Comparison of ENCODE assay signal across 1 cellular context in genomic region chr3:150763841-150764483, GRCh38.
TF ChIP-seq lines count a peak whose summit lies in the region.

No MANE protein-coding gene starts in this region.

TF ChIP-seq in HepG2, 621 proteins besides CTCF, POLR2A, EP300 and RAD21 (continued from another document and continues in another):
- TF ChIP-seq ZNF609 (CRISPR knock-in tag; IDR thresholded peaks at IDR 0.05; ENCODE audit: borderline replicate concordance) (no peak), HIC2 (CRISPR knock-in tag; IDR thresholded peaks at IDR 0.05; ENCODE audit: low read depth) (peak; percentile 56; the same call in 1 of the 2 replicates), ETS1 (CRISPR knock-in tag; IDR thresholded peaks at IDR 0.05) (no peak), NPAS2 (CRISPR knock-in tag; IDR thresholded peaks at IDR 0.05; ENCODE audit: borderline replicate concordance) (no peak), ZNF576 (CRISPR knock-in tag; IDR thresholded peaks at IDR 0.05) (0 out of 2 replicates have a peak, but pooled peaks have one; percentile 42), ZNF605 (CRISPR knock-in tag; IDR thresholded peaks at IDR 0.05) (peak; percentile 2; the same call in 1 of the 2 replicates), HOXA5 (CRISPR knock-in tag; IDR thresholded peaks at IDR 0.05) (no peak), CSRNP2 (CRISPR knock-in tag; conservative IDR thresholded peaks at IDR 0.05; ENCODE audit: low read depth) (no peak), REPIN1 (CRISPR knock-in tag; IDR thresholded peaks at IDR 0.05; ENCODE audit: borderline replicate concordance, low read depth) (0 out of 2 replicates have a peak, but pooled peaks have one; percentile 35), HOXA3 (CRISPR knock-in tag; IDR thresholded peaks at IDR 0.05) (no peak), ATF2 (CRISPR knock-in tag; IDR thresholded peaks at IDR 0.05) (no peak), NFIC (IDR thresholded peaks at IDR 0.05; ENCODE audit: low read length) (no peak), ZNF263 (CRISPR knock-in tag; IDR thresholded peaks at IDR 0.05) (no peak), ZFP90 (CRISPR knock-in tag; IDR thresholded peaks at IDR 0.05; ENCODE audit: borderline replicate concordance) (no peak), NR1H2 (CRISPR knock-in tag; IDR thresholded peaks at IDR 0.05; ENCODE audit: borderline replicate concordance, low read depth) (no peak), POLR2AphosphoS2 (IDR thresholded peaks at IDR 0.05; ENCODE audit: low read depth, low read length) (no peak), MYNN (CRISPR knock-in tag; IDR thresholded peaks at IDR 0.05; ENCODE audit: low read depth) (no peak), KAT7 (CRISPR knock-in tag; IDR thresholded peaks at IDR 0.05; ENCODE audit: borderline replicate concordance) (peak; percentile 64; the same call in 1 of the 2 replicates), ATF6 (CRISPR knock-in tag; conservative IDR thresholded peaks at IDR 0.05) (no peak), ZNF883 (CRISPR knock-in tag; IDR thresholded peaks at IDR 0.05; ENCODE audit: not compliant biosample characterization) (no peak), ZNF343 (CRISPR knock-in tag; IDR thresholded peaks at IDR 0.05) (no peak), ISX (CRISPR knock-in tag; conservative IDR thresholded peaks at IDR 0.05) (no peak), ZNF280B (CRISPR knock-in tag; IDR thresholded peaks at IDR 0.05; ENCODE audit: borderline replicate concordance) (no peak), ZSCAN31 (CRISPR knock-in tag; IDR thresholded peaks at IDR 0.05; ENCODE audit: low read depth) (no peak), HNRNPUL1 (IDR thresholded peaks at IDR 0.05; ENCODE audit: low read depth, low read length) (no peak), ZNF34 (CRISPR knock-in tag; IDR thresholded peaks at IDR 0.05; ENCODE audit: borderline replicate concordance) (no peak), ZSCAN30 (CRISPR knock-in tag; IDR thresholded peaks at IDR 0.05) (0 out of 2 replicates have a peak, but pooled peaks have one; percentile 40), ZNF792 (CRISPR knock-in tag; IDR thresholded peaks at IDR 0.05) (no peak), ZNF224 (CRISPR knock-in tag; IDR thresholded peaks at IDR 0.05) (peak; percentile 20; the same call in 1 of the 2 replicates), RFX1 (IDR thresholded peaks at IDR 0.05) (no peak), U2AF1 (optimal IDR thresholded peaks at IDR 0.05; ENCODE audit: low read depth, low read length) (no peak), THAP7 (CRISPR knock-in tag; IDR thresholded peaks at IDR 0.05) (no peak), FOXO1 (CRISPR knock-in tag; IDR thresholded peaks at IDR 0.05) (0 out of 2 replicates have a peak, but pooled peaks have one; percentile 12), ZNF567 (CRISPR knock-in tag; IDR thresholded peaks at IDR 0.05; ENCODE audit: borderline replicate concordance) (no peak), ZBTB2 (CRISPR knock-in tag; IDR thresholded peaks at IDR 0.05; ENCODE audit: low read depth) (no peak), FUBP1 (CRISPR knock-in tag; IDR thresholded peaks at IDR 0.05; ENCODE audit: borderline replicate concordance) (no peak), PAX8 (CRISPR knock-in tag; IDR thresholded peaks at IDR 0.05; ENCODE audit: borderline replicate concordance) (no peak), TCF7L2 (IDR thresholded peaks at IDR 0.05; ENCODE audit: low read depth, low read length) (no peak), RFXANK (CRISPR knock-in tag; IDR thresholded peaks at IDR 0.05) (no peak), IRF9 (CRISPR knock-in tag; IDR thresholded peaks at IDR 0.05; ENCODE audit: borderline replicate concordance) (no peak), SMARCE1 (IDR thresholded peaks at IDR 0.05; ENCODE audit: borderline replicate concordance) (no peak)
